Comparison of ENCODE assay signal across 15 cellular contexts in genomic region chr13:98567140-98567539, GRCh38. TPM values are rescaled to one million over a fixed set of nuclear protein-coding genes. Genes with fewer than 3 reads are reported as not detected.
DNase-seq lines count a peak whose midpoint lies in the region; ATAC-seq, FAIRE-seq and TF ChIP-seq lines count a peak whose summit lies in the region.
"Had no signal": no experiment of that assay in that cellular context is flagged by ENCODE, and none has a peak within 500 bp of the region (broad histone marks: within the 10 kb centered on the region; RNA-seq: fewer than 3 reads in every experiment).

No MANE protein-coding gene starts in this region.

- peaks cover 16% of the 10 kb centered on the region for H3K36me3 Mint-ChIP-seq in activated naive CD4-positive, alpha-beta T cell treated with anti-CD3 and anti-CD28 coated beads for 36 hours (ENCODE audit: low read depth)
- H3K36me3 Mint-ChIP-seq in activated CD4-positive, alpha-beta memory T cell treated with anti-CD3 and anti-CD28 coated beads for 36 hours = peaks cover 25% of the 10 kb centered on the region
- H3K36me3 Mint-ChIP-seq in immature natural killer cell = peaks cover 0 to 3% (median 0%) of the 10 kb centered on the region in 3 donors
- peaks cover 13% of the 10 kb centered on the region for H3K36me3 Mint-ChIP-seq in stimulated activated memory B cell treated with anti-CD40 and anti-IgM and Interleukin-4, amounts not matched to agents 10 μg/mL and 1 μg/mL and 100 μg/mL, for 72 hours

- intact Hi-C loops in activated naive CD4-positive, alpha-beta T cell treated with anti-CD3 and anti-CD28 coated beads for 36 hours (cut with micrococcal nuclease) = loop anchor here (5.0 kb wide), 1 partner anchor 930 kb away; no protein-coding TSS in a partner anchor
- intact Hi-C loops in activated CD4-positive, alpha-beta memory T cell treated with anti-CD3 and anti-CD28 coated beads for 36 hours (cut with micrococcal nuclease) = no loop called here
- intact Hi-C loops in adrenal gland (cut with DNase I) = loop anchor here in 1 of 2 donors (10.0 kb wide), 1 partner anchor 82 kb away; no protein-coding TSS in a partner anchor

- no peak overlapping the region for H3K4me3 ChIP-seq in adrenal gland
- H3K4me3 ChIP-seq: upper lobe of left lung had no signal

- H3K36me3 ChIP-seq in adrenal gland (replicated peaks in 1 of 2) = no peaks in the 10 kb centered on the region
- H3K36me3 ChIP-seq: pancreas, upper lobe of left lung had no signal

- FAIRE-seq in H54 (lab: Jason Lieb, UNC) = no peak
- FAIRE-seq: pancreas had no signal

- TF ChIP-seq CTCF in adrenal gland (IDR thresholded peaks at IDR 0.05) = no peak

- 95 to 97% (median 97%) methylated on average over 11 to 13 of the region's 13 CpGs for WGBS in adrenal gland, 4 donors

- no peaks in the 10 kb centered on the region for H3K27me3 ChIP-seq in adrenal gland
- H3K27me3 ChIP-seq: pancreas, upper lobe of left lung had no signal

- H3K4me3 Mint-ChIP-seq in activated naive CD4-positive, alpha-beta T cell treated with anti-CD3 and anti-CD28 coated beads for 36 hours = peak overlapping the region; percentile 47
- peak overlapping the region; percentile 54 for H3K4me3 Mint-ChIP-seq in activated CD4-positive, alpha-beta memory T cell treated with anti-CD3 and anti-CD28 coated beads for 36 hours
- H3K4me3 Mint-ChIP-seq in immature natural killer cell = peak overlapping the region in 3 of 5 donors; percentile 14 to 44 (median 32)
- H3K4me3 Mint-ChIP-seq in stimulated activated memory B cell treated with anti-CD40 and anti-IgM and Interleukin-4, amounts not matched to agents 10 μg/mL and 1 μg/mL and 100 μg/mL, for 72 hours = peak overlapping the region; percentile 29

- no peak for TF ChIP-seq POLR2A in H54 (IDR thresholded peaks at IDR 0.05; ENCODE audit: low read depth, low read length)
- no peak for TF ChIP-seq POLR2A in adrenal gland (IDR thresholded peaks at IDR 0.05)

- DNase-seq in activated naive CD4-positive, alpha-beta T cell treated with anti-CD3 and anti-CD28 coated beads for 36 hours = no peak
- no peak for DNase-seq in activated naive CD4-positive, alpha-beta T cell (lab: John Stamatoyannopoulos, UW)
- DNase-seq in activated CD4-positive, alpha-beta memory T cell treated with anti-CD3 and anti-CD28 coated beads for 36 hours = no peak
- DNase-seq in immature natural killer cell (no peak), NCI-H345 (lab: John Stamatoyannopoulos, UW) (no peak), H54 (ENCODE audit: insufficient read length, low spot score) (no peak), adrenal gland (no peak)
- DNase-seq: activated CD4-positive, alpha-beta T cell treated with anti-CD3 and anti-CD28 coated beads, Interleukin-2, amount 50 U/mL, for 4 hours; amygdala; NCI-H1417; NCI-H524; pancreas; upper lobe of left lung had no signal

- no peaks in the 10 kb centered on the region for H3K9me3 ChIP-seq in adrenal gland (replicated peaks in 1 of 3)
- H3K9me3 ChIP-seq: pancreas, upper lobe of left lung had no signal

- H3K4me1 Mint-ChIP-seq in activated naive CD4-positive, alpha-beta T cell treated with anti-CD3 and anti-CD28 coated beads for 36 hours (ENCODE audit: low read depth) = peaks cover 94% of the 10 kb centered on the region
- peaks cover 90% of the 10 kb centered on the region for H3K4me1 Mint-ChIP-seq in activated CD4-positive, alpha-beta memory T cell treated with anti-CD3 and anti-CD28 coated beads for 36 hours (ENCODE audit: low read depth)
- peaks cover 89 to 96% of the 10 kb centered on the region in 2 donors for H3K4me1 Mint-ChIP-seq in immature natural killer cell
- H3K4me1 Mint-ChIP-seq in stimulated activated memory B cell treated with anti-CD40 and anti-IgM and Interleukin-4, amounts not matched to agents 10 μg/mL and 1 μg/mL and 100 μg/mL, for 72 hours = peaks cover 88% of the 10 kb centered on the region

- CTCF ChIA-PET in activated naive CD4-positive, alpha-beta T cell treated with anti-CD3 and anti-CD28 coated beads for 36 hours (lab: Charles Lee) = no interaction called here
- CTCF ChIA-PET in activated CD4-positive, alpha-beta memory T cell treated with anti-CD3 and anti-CD28 coated beads for 36 hours (lab: Charles Lee) = interaction anchor here (0.6 kb wide), 1 partner anchor 120 kb away, joined by 4 read pairs; no protein-coding TSS in a partner anchor

- peaks cover 19 to 77% of the 10 kb centered on the region in 2 donors for H3K4me1 ChIP-seq in adrenal gland (replicated peaks in 1 of 2)

- H3K27ac ChIP-seq in adrenal gland = no peak overlapping the region

- peak overlapping the region; percentile 88 for H3K27ac Mint-ChIP-seq in activated naive CD4-positive, alpha-beta T cell treated with anti-CD3 and anti-CD28 coated beads for 36 hours
- H3K27ac Mint-ChIP-seq in activated CD4-positive, alpha-beta memory T cell treated with anti-CD3 and anti-CD28 coated beads for 36 hours = peak overlapping the region; percentile 98
- H3K27ac Mint-ChIP-seq in immature natural killer cell = peak overlapping the region in 2 of 6 donors; percentile 26 to 53
- H3K27ac Mint-ChIP-seq in stimulated activated memory B cell treated with anti-CD40 and anti-IgM and Interleukin-4, amounts not matched to agents 10 μg/mL and 1 μg/mL and 100 μg/mL, for 72 hours = peak overlapping the region; percentile 90

- no peaks in the 10 kb centered on the region for H3K9me3 Mint-ChIP-seq in activated naive CD4-positive, alpha-beta T cell treated with anti-CD3 and anti-CD28 coated beads for 36 hours
- H3K9me3 Mint-ChIP-seq in activated CD4-positive, alpha-beta memory T cell treated with anti-CD3 and anti-CD28 coated beads for 36 hours = no peaks in the 10 kb centered on the region
- H3K9me3 Mint-ChIP-seq in immature natural killer cell = no peaks in the 10 kb centered on the region
- H3K9me3 Mint-ChIP-seq in stimulated activated memory B cell treated with anti-CD40 and anti-IgM and Interleukin-4, amounts not matched to agents 10 μg/mL and 1 μg/mL and 100 μg/mL, for 72 hours = no peaks in the 10 kb centered on the region

- no peaks in the 10 kb centered on the region for H3K27me3 Mint-ChIP-seq in activated naive CD4-positive, alpha-beta T cell treated with anti-CD3 and anti-CD28 coated beads for 36 hours (ENCODE audit: low read depth)
- no peaks in the 10 kb centered on the region for H3K27me3 Mint-ChIP-seq in activated CD4-positive, alpha-beta memory T cell treated with anti-CD3 and anti-CD28 coated beads for 36 hours
- peaks cover 0 to 3% (median 2%) of the 10 kb centered on the region in 3 donors for H3K27me3 Mint-ChIP-seq in immature natural killer cell (ENCODE audit: low read depth in 3 of 3)
- no peaks in the 10 kb centered on the region for H3K27me3 Mint-ChIP-seq in stimulated activated memory B cell treated with anti-CD40 and anti-IgM and Interleukin-4, amounts not matched to agents 10 μg/mL and 1 μg/mL and 100 μg/mL, for 72 hours

- POLR2A ChIA-PET in activated CD4-positive, alpha-beta memory T cell treated with anti-CD3 and anti-CD28 coated beads for 36 hours (lab: Charles Lee) = interaction anchor here (1.2 to 1.7 kb wide), 3 partner anchors 10 to 37 kb away, joined by 3 to 5 read pairs (median 3); no protein-coding TSS in a partner anchor

- ATAC-seq in stimulated activated memory B cell treated with anti-CD40 and anti-IgM and Interleukin-4, amounts not matched to agents 10 μg/mL and 1 μg/mL and 100 μg/mL, for 72 hours = no peak
- ATAC-seq: Panc1, pancreas had no signal

RNA-seq across cellular contexts. Expression of gene STK24, which starts 9.8 kb away (rescaled TPM):
- total RNA-seq in activated naive CD4-positive, alpha-beta T cell treated with anti-CD3 and anti-CD28 coated beads for 36 hours = 10 to 100 TPM; 95.5 to 96.7 TPM
- 100 to 1,000 TPM; 176 to 178 TPM for total RNA-seq in activated CD4-positive, alpha-beta memory T cell treated with anti-CD3 and anti-CD28 coated beads for 36 hours
- 10 to 100 TPM; 10.8 to 18.8 (median 15.8) TPM for polyA plus RNA-seq in immature natural killer cell
- 10 to 100 TPM; 35.9 to 72.2 (median 58.7) TPM for total RNA-seq in adrenal gland
- polyA plus RNA-seq in adrenal gland = 10 to 100 TPM; 17.7 to 69.6 (median 26.3) TPM
